Comparison of ENCODE assay signal across 13 cellular contexts in genomic region chr6:49980898-49981297, GRCh38. TPM values are rescaled to one million over a fixed set of nuclear protein-coding genes. Genes with fewer than 3 reads are reported as not detected.
DNase-seq lines count a peak whose midpoint lies in the region; ATAC-seq, FAIRE-seq and TF ChIP-seq lines count a peak whose summit lies in the region.
"Had no signal": no experiment of that assay in that cellular context is flagged by ENCODE, and none has a peak within 500 bp of the region (broad histone marks: within the 10 kb centered on the region; RNA-seq: fewer than 3 reads in every experiment).

No MANE protein-coding gene starts in this region.

- FAIRE-seq in HepG2 (lab: Jason Lieb, UNC) (no peak), urothelium cell line (lab: Jason Lieb, UNC) (no peak)
- FAIRE-seq: endometrium had no signal

- no peak for TF ChIP-seq EP300 in HepG2 (IDR thresholded peaks at IDR 0.05; ENCODE audit: low read depth in 2 of 2, low read length in 2 of 2)
- no peak for TF ChIP-seq EP300 in HepG2 (CRISPR knock-in tag; IDR thresholded peaks at IDR 0.05; ENCODE audit: borderline replicate concordance)
- TF ChIP-seq EP300 in transverse colon (IDR thresholded peaks at IDR 0.05; ENCODE audit: low read depth) = no peak

- no TSS peak for BruUV-seq in HepG2 (replicated peaks; lab: Mats Ljungman, UMichigan)

- WGBS in HepG2 (ENCODE audit: low lambda C conversion rate) = 0% methylated on average over 1 of the region's 1 CpG
- 85% methylated on average over 1 of the region's 1 CpG for WGBS in right lobe of liver (ENCODE audit: insufficient coverage, low coverage, low lambda C conversion rate, missing lambda C conversion rate)
- 63 to 71% methylated on average over 1 of the region's 1 CpG for WGBS in transverse colon (ENCODE audit: low coverage in 1 of 2), 2 donors

- H3K36me3 ChIP-seq in HepG2 (replicated peaks in 1 of 2; ENCODE audit: control insufficient read depth in 1 of 2, insufficient read depth in 2 of 2, low read length in 2 of 2) = no peaks in the 10 kb centered on the region
- H3K36me3 ChIP-seq in right lobe of liver = peaks cover 0 to 1% (median 0%) of the 10 kb centered on the region in 4 donors
- peaks cover 0 to 2% (median 0%) of the 10 kb centered on the region in 4 donors for H3K36me3 ChIP-seq in transverse colon

- intact Hi-C loops in HepG2 (cut with micrococcal nuclease; ENCODE audit: unreplicated experiment) = no loop called here
- intact Hi-C loops in right lobe of liver (cut with DNase I) = no loop called here
- intact Hi-C loops in transverse colon (cut with DNase I; ENCODE audit: low total_unique reads) = no loop called here

- POLR2A ChIA-PET in HepG2 (lab: Yijun Ruan, JAX) = no interaction called here

- H4K20me1 ChIP-seq in HepG2 (ENCODE audit: insufficient read depth, low read length) = no peaks in the 10 kb centered on the region

- DNase-seq in HepG2 (ENCODE audit: low spot score) (no peak), right lobe of liver (no peak), RKO (ENCODE audit: low spot score) (peak; percentile 47), urothelium cell line (ENCODE audit: low spot score) (peak; percentile 21), NCI-H2081 (lab: John Stamatoyannopoulos, UW) (no peak), transverse colon (no peak)
- DNase-seq: activated naive CD8-positive, alpha-beta T cell treated with anti-CD3 and anti-CD28 coated beads, Interleukin-2, amount 50 U/mL, for 24 hours; stimulated activated naive CD8-positive, alpha-beta T cell treated with anti-CD3 and anti-CD28 coated beads, Interleukin-15, amount 100 ng/mL, for 72 hours had no signal

- H3K4me2 ChIP-seq in HepG2 (ENCODE audit: low read depth, low read length) = no peak overlapping the region

- no peak overlapping the region for H2AFZ ChIP-seq in HepG2 (ENCODE audit: low read length)

- CTCF ChIA-PET in HepG2 (lab: Yijun Ruan, JAX; ENCODE audit: low intra/inter-chr PET ratio, low total read pairs) = no interaction called here

- H3K9me3 ChIP-seq in HepG2 (ENCODE audit: low read length) (no peaks in the 10 kb centered on the region), right lobe of liver (no peaks in the 10 kb centered on the region), transverse colon (no peaks in the 10 kb centered on the region)

- H3K27ac ChIP-seq in HepG2 (ENCODE audit: extremely low read length, insufficient read depth, low read length) (no peak overlapping the region), right lobe of liver (no peak overlapping the region), transverse colon (no peak overlapping the region)

- TF ChIP-seq CTCF in HepG2 (CRISPR knock-in tag; IDR thresholded peaks at IDR 0.05) (no peak), right lobe of liver (IDR thresholded peaks at IDR 0.05) (no peak), transverse colon (IDR thresholded peaks at IDR 0.05) (no peak)

- no peak overlapping the region for H3K9ac ChIP-seq in HepG2 (ENCODE audit: insufficient read depth, low read depth, low read length)

- H3K27me3 ChIP-seq in HepG2 (ENCODE audit: control insufficient read depth in 1 of 2, insufficient read depth in 2 of 2, low read length in 2 of 2) (no peaks in the 10 kb centered on the region), right lobe of liver (no peaks in the 10 kb centered on the region), transverse colon (no peaks in the 10 kb centered on the region)

- H3K4me1 ChIP-seq in HepG2 (ENCODE audit: insufficient read depth, low read length) = no peaks in the 10 kb centered on the region
- H3K4me1 ChIP-seq in right lobe of liver = no peaks in the 10 kb centered on the region
- H3K4me1 ChIP-seq in transverse colon = no peaks in the 10 kb centered on the region

- no peaks in the 10 kb centered on the region for H3K79me2 ChIP-seq in HepG2 (ENCODE audit: insufficient read depth, low read length)

- no peak overlapping the region for H3K4me3 ChIP-seq in HepG2 (replicated peaks in 1 of 3; ENCODE audit: insufficient read depth in 1 of 3, low read depth in 2 of 3, low read length in 3 of 3)
- H3K4me3 ChIP-seq in right lobe of liver = no peak overlapping the region
- H3K4me3 ChIP-seq in transverse colon = no peak overlapping the region

- in situ Hi-C loops in HepG2 (cut with HindIII; ENCODE audit: extremely low pct_ligation_motif_present, low pct_unique_long_range_greater_than_20kb) = no loop called here
- in situ Hi-C loops in transverse colon (cut with MboI; ENCODE audit: low pct_ligation_motif_present in 1 of 4, low pct_unique_long_range_greater_than_20kb in 1 of 4, low sequenced_read_pairs in 3 of 4) = no loop called here

- no peak for TF ChIP-seq RAD21 in HepG2 (CRISPR knock-in tag; IDR thresholded peaks at IDR 0.05)

- no peak for TF ChIP-seq POLR2A in HepG2 (IDR thresholded peaks at IDR 0.05; ENCODE audit: insufficient read depth in 1 of 2, low read depth in 2 of 2, low read length in 2 of 2)
- TF ChIP-seq POLR2A in right lobe of liver (IDR thresholded peaks at IDR 0.05) = no peak
- TF ChIP-seq POLR2A in transverse colon (IDR thresholded peaks at IDR 0.05) = no peak

- ATAC-seq in HepG2 (no peak), right lobe of liver (no peak), HG02884 (IDR thresholded peaks at IDR 0.05; ENCODE audit: unreplicated experiment) (peak; percentile 56), GM19455 (IDR thresholded peaks at IDR 0.05; ENCODE audit: unreplicated experiment) (no peak)
- ATAC-seq: activated naive CD8-positive, alpha-beta T cell treated with anti-CD3 and anti-CD28 coated beads, Interleukin-2, amount 50 U/mL, for 24 hours; stimulated activated naive CD8-positive, alpha-beta T cell treated with anti-CD3 and anti-CD28 coated beads, Interleukin-15, amount 100 ng/mL, for 72 hours had no signal

RNA-seq across cellular contexts. Expression of gene DEFB113, which starts 11.5 kb away (rescaled TPM):
- total RNA-seq in HepG2 (2016; rRNA removed; fragmentation: Illumina TruSeq; extraction: Trizol) = not detected in 2 replicates
- total RNA-seq in HepG2 (2016; cell fraction: cytosol; rRNA removed; fragmentation: Illumina TruSeq; extraction: Trizol; ENCODE audit: low read depth) = not detected in 2 replicates
- total RNA-seq in HepG2 (2016; cell fraction: insoluble cytoplasmic fraction; rRNA removed; fragmentation: Illumina TruSeq; extraction: Trizol) = not detected in 2 replicates
- not detected in 2 replicates for total RNA-seq in HepG2 (2016; cell fraction: membrane; rRNA removed; fragmentation: Illumina TruSeq; extraction: Trizol)
- total RNA-seq in HepG2 (2016; cell fraction: nucleus; rRNA removed; fragmentation: Illumina TruSeq; extraction: Trizol) = not detected in 2 replicates
- not detected in 2 replicates for polyA plus RNA-seq in HepG2 (2011; rRNA removed)
- not detected in 2 replicates for polyA plus RNA-seq in HepG2 (2011; cell fraction: cytosol; rRNA removed)
- not detected in 2 replicates for polyA plus RNA-seq in HepG2 (2011; cell fraction: nucleus; rRNA removed)
- not detected in 2 replicates for polyA plus RNA-seq in HepG2 (2012)
- polyA plus RNA-seq in HepG2 (2016; cell fraction: cytosol; fragmentation: Illumina TruSeq; extraction: Trizol; ENCODE audit: low read depth) = not detected in 2 replicates
- not detected in 2 replicates for polyA plus RNA-seq in HepG2 (2016; cell fraction: insoluble cytoplasmic fraction; fragmentation: Illumina TruSeq; extraction: Trizol; ENCODE audit: low read depth)
- polyA plus RNA-seq in HepG2 (2016; cell fraction: membrane; fragmentation: Illumina TruSeq; extraction: Trizol; ENCODE audit: low read depth) = not detected in 2 replicates
- polyA plus RNA-seq in HepG2 (2016; cell fraction: nucleus; fragmentation: Illumina TruSeq; extraction: Trizol; ENCODE audit: insufficient read depth, low read depth) = not detected in 2 replicates
- polyA minus RNA-seq in HepG2 (2011; rRNA and poly(A)+ RNA removed; ENCODE audit: low replicate concordance) = not detected in 2 replicates
- polyA minus RNA-seq in HepG2 (2011; cell fraction: cytosol; rRNA and poly(A)+ RNA removed) = not detected in 2 replicates
- not detected in 2 replicates for polyA minus RNA-seq in HepG2 (2011; cell fraction: nucleus; rRNA and poly(A)+ RNA removed)
- total RNA-seq in right lobe of liver = not detected
- total RNA-seq in transverse colon = not detected
- total RNA-seq: neural crest cell had no signal
- polyA plus RNA-seq: AG04450 had no signal

RNA-seq across cellular contexts. Expression of gene DEFB114, which starts 16.9 kb away (rescaled TPM):
- not detected in 2 replicates for total RNA-seq in HepG2 (2016; rRNA removed; fragmentation: Illumina TruSeq; extraction: Trizol)
- not detected in 2 replicates for total RNA-seq in HepG2 (2016; cell fraction: cytosol; rRNA removed; fragmentation: Illumina TruSeq; extraction: Trizol; ENCODE audit: low read depth)
- total RNA-seq in HepG2 (2016; cell fraction: insoluble cytoplasmic fraction; rRNA removed; fragmentation: Illumina TruSeq; extraction: Trizol) = not detected in 2 replicates
- not detected in 2 replicates for total RNA-seq in HepG2 (2016; cell fraction: membrane; rRNA removed; fragmentation: Illumina TruSeq; extraction: Trizol)
- total RNA-seq in HepG2 (2016; cell fraction: nucleus; rRNA removed; fragmentation: Illumina TruSeq; extraction: Trizol) = not detected in 2 replicates
- polyA plus RNA-seq in HepG2 (2011; rRNA removed) = not detected in 2 replicates
- polyA plus RNA-seq in HepG2 (2011; cell fraction: cytosol; rRNA removed) = not detected in 2 replicates
- polyA plus RNA-seq in HepG2 (2011; cell fraction: nucleus; rRNA removed) = not detected in 2 replicates
- not detected in 2 replicates for polyA plus RNA-seq in HepG2 (2012)
- polyA plus RNA-seq in HepG2 (2016; cell fraction: cytosol; fragmentation: Illumina TruSeq; extraction: Trizol; ENCODE audit: low read depth) = not detected in 2 replicates
- not detected in 2 replicates for polyA plus RNA-seq in HepG2 (2016; cell fraction: insoluble cytoplasmic fraction; fragmentation: Illumina TruSeq; extraction: Trizol; ENCODE audit: low read depth)
- not detected in 2 replicates for polyA plus RNA-seq in HepG2 (2016; cell fraction: membrane; fragmentation: Illumina TruSeq; extraction: Trizol; ENCODE audit: low read depth)
- polyA plus RNA-seq in HepG2 (2016; cell fraction: nucleus; fragmentation: Illumina TruSeq; extraction: Trizol; ENCODE audit: insufficient read depth, low read depth) = not detected in 2 replicates
- not detected in 2 replicates for polyA minus RNA-seq in HepG2 (2011; rRNA and poly(A)+ RNA removed; ENCODE audit: low replicate concordance)
- not detected in 2 replicates for polyA minus RNA-seq in HepG2 (2011; cell fraction: cytosol; rRNA and poly(A)+ RNA removed)
- polyA minus RNA-seq in HepG2 (2011; cell fraction: nucleus; rRNA and poly(A)+ RNA removed) = not detected in 2 replicates
- total RNA-seq in right lobe of liver = not detected
- not detected for total RNA-seq in transverse colon
- total RNA-seq: neural crest cell had no signal
- polyA plus RNA-seq: AG04450 had no signal

RNA-seq across cellular contexts. Expression of gene DEFB110, which starts 40.9 kb away (rescaled TPM):
- not detected in 2 replicates for total RNA-seq in HepG2 (2016; rRNA removed; fragmentation: Illumina TruSeq; extraction: Trizol)
- total RNA-seq in HepG2 (2016; cell fraction: cytosol; rRNA removed; fragmentation: Illumina TruSeq; extraction: Trizol; ENCODE audit: low read depth) = not detected in 2 replicates
- not detected in 2 replicates for total RNA-seq in HepG2 (2016; cell fraction: insoluble cytoplasmic fraction; rRNA removed; fragmentation: Illumina TruSeq; extraction: Trizol)
- total RNA-seq in HepG2 (2016; cell fraction: membrane; rRNA removed; fragmentation: Illumina TruSeq; extraction: Trizol) = not detected in 2 replicates
- total RNA-seq in HepG2 (2016; cell fraction: nucleus; rRNA removed; fragmentation: Illumina TruSeq; extraction: Trizol) = not detected in 2 replicates
- not detected in 2 replicates for polyA plus RNA-seq in HepG2 (2011; rRNA removed)
- polyA plus RNA-seq in HepG2 (2011; cell fraction: cytosol; rRNA removed) = not detected in 2 replicates
- polyA plus RNA-seq in HepG2 (2011; cell fraction: nucleus; rRNA removed) = not detected in 2 replicates
- polyA plus RNA-seq in HepG2 (2012) = not detected in 2 replicates
- polyA plus RNA-seq in HepG2 (2016; cell fraction: cytosol; fragmentation: Illumina TruSeq; extraction: Trizol; ENCODE audit: low read depth) = not detected in 2 replicates
- polyA plus RNA-seq in HepG2 (2016; cell fraction: insoluble cytoplasmic fraction; fragmentation: Illumina TruSeq; extraction: Trizol; ENCODE audit: low read depth) = not detected in 2 replicates
- not detected in 2 replicates for polyA plus RNA-seq in HepG2 (2016; cell fraction: membrane; fragmentation: Illumina TruSeq; extraction: Trizol; ENCODE audit: low read depth)
- not detected in 2 replicates for polyA plus RNA-seq in HepG2 (2016; cell fraction: nucleus; fragmentation: Illumina TruSeq; extraction: Trizol; ENCODE audit: insufficient read depth, low read depth)
- not detected in 2 replicates for polyA minus RNA-seq in HepG2 (2011; rRNA and poly(A)+ RNA removed; ENCODE audit: low replicate concordance)
- polyA minus RNA-seq in HepG2 (2011; cell fraction: cytosol; rRNA and poly(A)+ RNA removed) = not detected in 2 replicates
- not detected in 2 replicates for polyA minus RNA-seq in HepG2 (2011; cell fraction: nucleus; rRNA and poly(A)+ RNA removed)
- not detected for total RNA-seq in right lobe of liver
- total RNA-seq in transverse colon = not detected
- total RNA-seq: neural crest cell had no signal
- polyA plus RNA-seq: AG04450 had no signal

Comparison
In these comparisons a context has a peak if more than half of its experiments do, and no peak if none do; other contexts are left out.
1. DNase-seq: peak in RKO (single experiment) and urothelium cell line (single experiment); none in HepG2 (single experiment), right lobe of liver (0 of 3), NCI-H2081 (0 of 2) and transverse colon (single experiment).